8 cellular contexts compared by ENCODE assay signal in the genomic region with DNA sequence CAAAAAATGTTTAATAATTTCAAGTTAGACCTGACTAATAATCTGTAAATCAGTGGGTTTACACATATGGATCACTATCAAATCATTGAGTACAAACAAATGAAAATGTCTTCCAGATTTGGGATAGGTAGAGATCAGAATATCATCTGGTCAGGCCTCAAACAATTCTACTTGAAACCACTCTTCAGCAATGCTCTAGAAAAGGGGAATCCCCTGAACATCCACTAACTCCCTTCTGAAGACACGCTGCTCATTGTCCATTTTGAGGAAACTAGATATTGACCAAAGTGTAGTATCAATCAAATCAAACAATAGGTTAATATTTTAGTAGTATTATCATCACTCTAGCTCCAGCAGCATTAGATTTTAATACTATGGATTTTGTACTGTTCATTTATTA. TPM values are rescaled to one million over a fixed set of nuclear protein-coding genes. Genes with fewer than 3 reads are reported as not detected.
"Had no signal": no experiment of that assay in that cellular context is flagged by ENCODE, and none has a peak within 500 bp of the region (broad histone marks: within the 10 kb centered on the region; RNA-seq: fewer than 3 reads in every experiment).

No MANE protein-coding gene starts in this region.

- H3K27ac Mint-ChIP-seq: GM23338, H9 had no signal

- H3K9me3 Mint-ChIP-seq: GM23338, H9 had no signal

- ATAC-seq: GM23338, K562 had no signal

- DNase-seq: H9, HCEC 1CT, IMR-90, KG1 had no signal

RNA-seq across cellular contexts. Expression of a gene that starts 46.3 kb away (rescaled TPM):
- total RNA-seq: GM23338, H1, H9, HT-29, IMR-90, K562 had no signal

RNA-seq across cellular contexts. Expression of a gene that starts 53.2 kb away (rescaled TPM):
- total RNA-seq: GM23338, H1, H9, HT-29 had no signal
